Comparison of ENCODE assay signal across 22 cellular contexts in the genomic region with DNA sequence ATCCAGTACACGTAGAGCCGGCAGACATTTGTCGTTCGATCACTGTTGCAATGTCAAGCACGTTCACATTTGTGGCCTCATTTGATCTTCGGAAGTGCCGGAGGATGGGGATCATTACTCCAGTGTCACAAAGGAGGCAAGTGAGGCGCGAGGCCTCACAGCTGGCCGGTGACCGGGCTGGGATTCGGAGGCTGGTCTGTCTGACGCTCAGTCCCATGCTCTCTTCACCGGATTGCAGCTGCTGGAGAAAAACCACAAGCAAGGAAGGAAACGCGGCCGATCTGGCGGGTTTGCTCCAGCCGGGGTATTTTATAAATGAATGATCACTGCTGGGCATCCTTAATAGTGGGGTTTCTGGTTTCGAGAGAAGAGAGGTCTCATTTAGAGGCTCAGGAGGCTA.
DNase-seq lines count a peak whose midpoint lies in the region; FAIRE-seq and TF ChIP-seq lines count a peak whose summit lies in the region.
"Had no signal": no experiment of that assay in that cellular context is flagged by ENCODE, and none has a peak within 500 bp of the region (broad histone marks: within the 10 kb centered on the region; RNA-seq: fewer than 3 reads in every experiment).

No MANE protein-coding gene starts in this region.

- H3K4me2 ChIP-seq in BLaER1: peak overlapping the region; percentile 85
- no peak overlapping the region for H3K4me2 ChIP-seq in astrocyte (ENCODE audit: low read length)
- H3K4me2 ChIP-seq: KMS-11 had no signal

- H3K4me1 Mint-ChIP-seq in astrocyte (ENCODE audit: low read depth, unreplicated experiment): peaks cover 19% of the 10 kb centered on the region

- TF ChIP-seq CTCF in astrocyte (IDR thresholded peaks at IDR 0.05; ENCODE audit: insufficient read depth, low read depth, low read length): no peak

- peaks cover 7% of the 10 kb centered on the region for H3K9me3 Mint-ChIP-seq in astrocyte (ENCODE audit: unreplicated experiment)
- H3K9me3 Mint-ChIP-seq: H9 had no signal

- H3K79me2 ChIP-seq in astrocyte (ENCODE audit: insufficient read depth, low read length): no peaks in the 10 kb centered on the region

- H3K4me3 Mint-ChIP-seq in astrocyte (ENCODE audit: unreplicated experiment): no peak overlapping the region
- H3K4me3 Mint-ChIP-seq: H9 had no signal

- H3K36me3 ChIP-seq in BLaER1 (peaks cover 58% of the 10 kb centered on the region), astrocyte (ENCODE audit: insufficient read depth, low read length) (no peaks in the 10 kb centered on the region)
- H3K36me3 ChIP-seq: SJSA1 had no signal

- H3K27me3 Mint-ChIP-seq in astrocyte (ENCODE audit: low read depth, unreplicated experiment): peaks cover 17% of the 10 kb centered on the region

- H3K4me1 ChIP-seq in BLaER1 (peaks cover 100% of the 10 kb centered on the region), astrocyte (ENCODE audit: insufficient read depth, low read length) (peaks cover 3% of the 10 kb centered on the region)
- H3K4me1 ChIP-seq: SJSA1 had no signal

- H3K4me3 ChIP-seq in BLaER1: peak overlapping the region; percentile 27
- H3K4me3 ChIP-seq in astrocyte (ENCODE audit: insufficient read depth, low read depth, low read length): no peak overlapping the region
- H3K4me3 ChIP-seq: SJSA1 had no signal

- peaks cover 97% of the 10 kb centered on the region for H4K20me1 ChIP-seq in BLaER1
- peaks cover 3% of the 10 kb centered on the region for H4K20me1 ChIP-seq in astrocyte (ENCODE audit: insufficient read depth, low read length)

- no peaks in the 10 kb centered on the region for H3K36me3 Mint-ChIP-seq in astrocyte (ENCODE audit: low read depth, unreplicated experiment)

- 0 out of 2 replicates have a peak overlapping the region, but pooled peaks have one; percentile 28 for H3K9ac ChIP-seq in BLaER1
- H3K9ac ChIP-seq in astrocyte (ENCODE audit: low read length): no peak overlapping the region
- H3K9ac ChIP-seq: KMS-11 had no signal

- H3K27me3 ChIP-seq in BLaER1 (no peaks in the 10 kb centered on the region), astrocyte (ENCODE audit: insufficient read depth, low read length) (peaks cover 7% of the 10 kb centered on the region)
- H3K27me3 ChIP-seq: SJSA1 had no signal

- H2AFZ ChIP-seq in astrocyte (ENCODE audit: low read depth, low read length): no peak overlapping the region

- H3K27ac ChIP-seq in BLaER1 (peak overlapping the region; percentile 67), astrocyte (ENCODE audit: low read depth, low read length) (no peak overlapping the region)
- H3K27ac ChIP-seq: KMS-11, SJSA1 had no signal

- FAIRE-seq in astrocyte (lab: Jason Lieb, UNC): no peak
- FAIRE-seq: GM18507 had no signal

- peak; percentile 3 for DNase-seq in GF-D8 (lab: John Stamatoyannopoulos, UW)
- no peak for DNase-seq in astrocyte (ENCODE audit: low read depth)
- DNase-seq in medulla oblongata (ENCODE audit: extremely low spot score): peak; percentile 8
- DNase-seq in H4 (ENCODE audit: low spot score): no peak
- DNase-seq in ecto neural progenitor cell (ENCODE audit: low spot score): no peak
- DNase-seq in 8988T: no peak
- DNase-seq: DMS153; DND-41; H9; MM.1S; NCI-H1048; NCI-H1417; NCI-H1694 treated with DMSO at 0.1 percent for 48 hours; NCI-H2081; NCI-H2171; NCI-H748 treated with DMSO at 0.1 percent for 48 hours; NK-92 treated with Interleukin-12 subunit alpha and Interleukin-12 subunit beta, amount 100 ng/mL, for 24 hours; PC-3 had no signal

- peak overlapping the region; percentile 62 for H3K27ac Mint-ChIP-seq in astrocyte (ENCODE audit: unreplicated experiment)

- no peaks in the 10 kb centered on the region for H3K9me3 ChIP-seq in BLaER1
- H3K9me3 ChIP-seq in astrocyte (ENCODE audit: insufficient read depth, low read depth, low read length): no peaks in the 10 kb centered on the region
- H3K9me3 ChIP-seq: SJSA1 had no signal

Comparison
In these comparisons a context has a peak if more than half of its experiments do, and no peak if none do; other contexts are left out.
1. DNase-seq: peak in GF-D8 (single experiment) and medulla oblongata (single experiment); none in astrocyte (single experiment), H4 (single experiment), ecto neural progenitor cell (single experiment) and 8988T (single experiment).